Comparison of ENCODE assay signal across 1 cellular context in the genomic region with DNA sequence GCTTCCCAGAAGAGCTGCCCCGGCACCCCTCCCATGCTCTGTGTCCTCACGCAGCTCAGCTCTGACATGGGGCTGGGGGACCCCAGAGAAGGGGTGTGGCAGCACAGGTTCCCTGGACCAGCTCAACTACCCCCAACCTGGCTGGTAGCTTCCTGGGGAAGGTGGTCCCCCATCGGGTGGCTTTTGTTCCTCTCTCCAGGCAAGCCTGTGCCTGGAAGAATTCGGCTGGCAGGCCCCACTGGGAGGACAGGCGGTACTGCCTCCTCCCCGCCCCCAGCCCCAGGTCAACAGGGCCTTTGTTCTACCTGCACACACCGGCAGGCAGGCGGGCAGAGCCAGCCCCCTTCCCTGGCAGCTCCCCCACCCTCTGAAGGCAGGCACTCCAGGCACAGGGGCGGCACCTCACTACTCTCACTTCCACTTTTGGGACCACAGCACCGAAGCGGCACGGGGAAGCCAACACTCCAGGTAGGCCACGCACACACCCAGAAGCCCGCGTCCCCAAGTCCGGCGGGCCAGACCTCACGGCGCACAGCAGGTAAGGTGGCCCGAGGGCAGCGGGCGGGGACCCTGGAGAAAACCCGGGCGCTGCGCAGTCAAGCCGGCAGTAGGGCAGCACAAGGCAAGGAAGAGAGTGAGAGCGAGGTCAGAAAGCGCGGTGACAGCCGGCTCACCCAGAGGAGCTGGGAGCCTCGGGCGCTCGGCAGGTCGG.
A peak's percentile ranks its signal among the peaks of the same experiment; 100 is the strongest.
TF ChIP-seq lines count a peak whose summit lies in the region.

No MANE protein-coding gene starts in this region.

TF ChIP-seq in WTC11, 78 proteins besides CTCF, POLR2A, EP300 and RAD21 (continued from another document):
- TF ChIP-seq, protein P1, sequence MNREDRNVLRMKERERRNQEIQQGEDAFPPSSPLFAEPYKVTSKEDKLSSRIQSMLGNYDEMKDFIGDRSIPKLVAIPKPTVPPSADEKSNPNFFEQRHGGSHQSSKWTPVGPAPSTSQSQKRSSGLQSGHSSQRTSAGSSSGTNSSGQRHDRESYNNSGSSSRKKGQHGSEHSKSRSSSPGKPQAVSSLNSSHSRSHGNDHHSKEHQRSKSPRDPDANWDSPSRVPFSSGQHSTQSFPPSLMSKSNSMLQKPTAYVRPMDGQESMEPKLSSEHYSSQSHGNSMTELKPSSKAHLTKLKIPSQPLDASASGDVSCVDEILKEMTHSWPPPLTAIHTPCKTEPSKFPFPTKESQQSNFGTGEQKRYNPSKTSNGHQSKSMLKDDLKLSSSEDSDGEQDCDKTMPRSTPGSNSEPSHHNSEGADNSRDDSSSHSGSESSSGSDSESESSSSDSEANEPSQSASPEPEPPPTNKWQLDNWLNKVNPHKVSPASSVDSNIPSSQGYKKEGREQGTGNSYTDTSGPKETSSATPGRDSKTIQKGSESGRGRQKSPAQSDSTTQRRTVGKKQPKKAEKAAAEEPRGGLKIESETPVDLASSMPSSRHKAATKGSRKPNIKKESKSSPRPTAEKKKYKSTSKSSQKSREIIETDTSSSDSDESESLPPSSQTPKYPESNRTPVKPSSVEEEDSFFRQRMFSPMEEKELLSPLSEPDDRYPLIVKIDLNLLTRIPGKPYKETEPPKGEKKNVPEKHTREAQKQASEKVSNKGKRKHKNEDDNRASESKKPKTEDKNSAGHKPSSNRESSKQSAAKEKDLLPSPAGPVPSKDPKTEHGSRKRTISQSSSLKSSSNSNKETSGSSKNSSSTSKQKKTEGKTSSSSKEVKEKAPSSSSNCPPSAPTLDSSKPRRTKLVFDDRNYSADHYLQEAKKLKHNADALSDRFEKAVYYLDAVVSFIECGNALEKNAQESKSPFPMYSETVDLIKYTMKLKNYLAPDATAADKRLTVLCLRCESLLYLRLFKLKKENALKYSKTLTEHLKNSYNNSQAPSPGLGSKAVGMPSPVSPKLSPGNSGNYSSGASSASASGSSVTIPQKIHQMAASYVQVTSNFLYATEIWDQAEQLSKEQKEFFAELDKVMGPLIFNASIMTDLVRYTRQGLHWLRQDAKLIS (CRISPR knock-in tag; IDR thresholded peaks at IDR 0.05; ENCODE audit: borderline replicate concordance): no peak
- TF ChIP-seq PREB (CRISPR knock-in tag; IDR thresholded peaks at IDR 0.05; ENCODE audit: borderline replicate concordance) (no peak), E2F4 (CRISPR knock-in tag; IDR thresholded peaks at IDR 0.05; ENCODE audit: borderline replicate concordance, low read depth) (no peak), ZNF416 (CRISPR knock-in tag; IDR thresholded peaks at IDR 0.05) (no peak), MAX (CRISPR knock-in tag; IDR thresholded peaks at IDR 0.05) (no peak), GTF2I (CRISPR knock-in tag; conservative IDR thresholded peaks at IDR 0.05) (no peak), TEAD4 (CRISPR knock-in tag; IDR thresholded peaks at IDR 0.05) (no peak), NR1H2 (CRISPR knock-in tag; IDR thresholded peaks at IDR 0.05) (no peak), RELA (CRISPR knock-in tag; IDR thresholded peaks at IDR 0.05; ENCODE audit: borderline replicate concordance) (no peak), FOXP1 (CRISPR knock-in tag; IDR thresholded peaks at IDR 0.05; ENCODE audit: borderline replicate concordance) (0 out of 2 replicates have a peak, but pooled peaks have one; percentile 7), SOX15 (CRISPR knock-in tag; IDR thresholded peaks at IDR 0.05) (no peak)
- TF ChIP-seq, protein P2, sequence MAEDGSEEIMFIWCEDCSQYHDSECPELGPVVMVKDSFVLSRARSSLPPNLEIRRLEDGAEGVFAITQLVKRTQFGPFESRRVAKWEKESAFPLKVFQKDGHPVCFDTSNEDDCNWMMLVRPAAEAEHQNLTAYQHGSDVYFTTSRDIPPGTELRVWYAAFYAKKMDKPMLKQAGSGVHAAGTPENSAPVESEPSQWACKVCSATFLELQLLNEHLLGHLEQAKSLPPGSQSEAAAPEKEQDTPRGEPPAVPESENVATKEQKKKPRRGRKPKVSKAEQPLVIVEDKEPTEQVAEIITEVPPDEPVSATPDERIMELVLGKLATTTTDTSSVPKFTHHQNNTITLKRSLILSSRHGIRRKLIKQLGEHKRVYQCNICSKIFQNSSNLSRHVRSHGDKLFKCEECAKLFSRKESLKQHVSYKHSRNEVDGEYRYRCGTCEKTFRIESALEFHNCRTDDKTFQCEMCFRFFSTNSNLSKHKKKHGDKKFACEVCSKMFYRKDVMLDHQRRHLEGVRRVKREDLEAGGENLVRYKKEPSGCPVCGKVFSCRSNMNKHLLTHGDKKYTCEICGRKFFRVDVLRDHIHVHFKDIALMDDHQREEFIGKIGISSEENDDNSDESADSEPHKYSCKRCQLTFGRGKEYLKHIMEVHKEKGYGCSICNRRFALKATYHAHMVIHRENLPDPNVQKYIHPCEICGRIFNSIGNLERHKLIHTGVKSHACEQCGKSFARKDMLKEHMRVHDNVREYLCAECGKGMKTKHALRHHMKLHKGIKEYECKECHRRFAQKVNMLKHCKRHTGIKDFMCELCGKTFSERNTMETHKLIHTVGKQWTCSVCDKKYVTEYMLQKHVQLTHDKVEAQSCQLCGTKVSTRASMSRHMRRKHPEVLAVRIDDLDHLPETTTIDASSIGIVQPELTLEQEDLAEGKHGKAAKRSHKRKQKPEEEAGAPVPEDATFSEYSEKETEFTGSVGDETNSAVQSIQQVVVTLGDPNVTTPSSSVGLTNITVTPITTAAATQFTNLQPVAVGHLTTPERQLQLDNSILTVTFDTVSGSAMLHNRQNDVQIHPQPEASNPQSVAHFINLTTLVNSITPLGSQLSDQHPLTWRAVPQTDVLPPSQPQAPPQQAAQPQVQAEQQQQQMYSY (CRISPR knock-in tag; IDR thresholded peaks at IDR 0.05): no peak
- TF ChIP-seq, protein P3, sequence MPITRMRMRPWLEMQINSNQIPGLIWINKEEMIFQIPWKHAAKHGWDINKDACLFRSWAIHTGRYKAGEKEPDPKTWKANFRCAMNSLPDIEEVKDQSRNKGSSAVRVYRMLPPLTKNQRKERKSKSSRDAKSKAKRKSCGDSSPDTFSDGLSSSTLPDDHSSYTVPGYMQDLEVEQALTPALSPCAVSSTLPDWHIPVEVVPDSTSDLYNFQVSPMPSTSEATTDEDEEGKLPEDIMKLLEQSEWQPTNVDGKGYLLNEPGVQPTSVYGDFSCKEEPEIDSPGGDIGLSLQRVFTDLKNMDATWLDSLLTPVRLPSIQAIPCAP (CRISPR knock-in tag; IDR thresholded peaks at IDR 0.05): no peak
